ENCODE assay signal across 20 cellular contexts in the genomic region with DNA sequence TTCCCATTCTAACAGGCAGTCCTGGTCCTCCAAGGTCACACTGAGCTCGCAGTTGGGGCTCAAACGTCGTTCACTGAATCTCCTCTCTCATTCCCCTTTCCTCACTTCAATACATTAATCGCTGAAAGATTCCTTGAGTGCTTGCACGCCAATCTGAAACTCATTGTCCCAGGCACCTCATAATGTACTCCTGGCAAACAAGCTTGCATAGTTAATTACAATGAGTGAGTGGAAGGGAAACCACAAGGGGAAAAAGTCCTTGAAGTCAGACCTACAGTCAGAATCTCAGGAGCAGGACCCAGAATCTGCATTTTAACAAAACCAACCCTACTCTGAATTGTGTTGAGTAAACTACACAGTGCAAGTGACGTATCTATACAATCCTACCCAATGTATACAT.
DNase-seq lines count a peak whose midpoint lies in the region; ATAC-seq and TF ChIP-seq lines count a peak whose summit lies in the region.
"Had no signal": no experiment of that assay in that cellular context is flagged by ENCODE, and none has a peak within 500 bp of the region (broad histone marks: within the 10 kb centered on the region; RNA-seq: fewer than 3 reads in every experiment).

No MANE protein-coding gene starts in this region.

- no peaks in the 10 kb centered on the region for H3K27me3 Mint-ChIP-seq in T-helper 17 cell
- H3K27me3 Mint-ChIP-seq: CD4-positive, CD25-positive, alpha-beta regulatory T cell had no signal

- peaks cover 21% of the 10 kb centered on the region for H3K4me1 Mint-ChIP-seq in T-helper 17 cell
- H3K4me1 Mint-ChIP-seq: IgD-negative memory B cell had no signal

- WGBS in esophagus muscularis mucosa = 95% methylated on average over 6 of the region's 6 CpGs

- H3K36me3 ChIP-seq in esophagus muscularis mucosa = peaks cover 0 to 11% (median 5%) of the 10 kb centered on the region in 4 donors
- H3K36me3 ChIP-seq: BE2C had no signal

- no peak overlapping the region for H3K4me3 ChIP-seq in esophagus muscularis mucosa
- H3K4me3 ChIP-seq: GM23338 had no signal

- TF ChIP-seq CTCF in esophagus muscularis mucosa (IDR thresholded peaks at IDR 0.05) = no peak

- TF ChIP-seq EP300 in esophagus muscularis mucosa (IDR thresholded peaks at IDR 0.05) = no peak

- peaks cover 13% of the 10 kb centered on the region for H3K36me3 Mint-ChIP-seq in T-helper 17 cell (ENCODE audit: low read depth)

- H3K9me3 ChIP-seq in T-helper 17 cell (ENCODE audit: control insufficient read depth, low read length, poor library complexity, severe bottlenecking) (no peaks in the 10 kb centered on the region), esophagus muscularis mucosa (no peaks in the 10 kb centered on the region)
- H3K9me3 ChIP-seq: BE2C had no signal

- ATAC-seq in Right ventricle myocardium inferior (peak; percentile 27), left ventricle myocardium superior (no peak), T-helper 17 cell (no peak), HG03432 (IDR thresholded peaks at IDR 0.05; ENCODE audit: unreplicated experiment) (no peak), HG03045 (IDR thresholded peaks at IDR 0.05; ENCODE audit: unreplicated experiment) (no peak), HG02759 (IDR thresholded peaks at IDR 0.05; ENCODE audit: unreplicated experiment) (no peak)
- ATAC-seq: GM23338, HepG2 had no signal

- H3K4me1 ChIP-seq in esophagus muscularis mucosa = peaks cover 0 to 2% (median 0%) of the 10 kb centered on the region in 4 donors
- H3K4me1 ChIP-seq: BE2C had no signal

- H3K27me3 ChIP-seq in esophagus muscularis mucosa = no peaks in the 10 kb centered on the region
- H3K27me3 ChIP-seq: BE2C had no signal

- TF ChIP-seq POLR2A in esophagus muscularis mucosa (IDR thresholded peaks at IDR 0.05; ENCODE audit: low read depth) = no peak

- no peak for DNase-seq in Right ventricle myocardium inferior (ENCODE audit: missing footprints)
- no peak for DNase-seq in left ventricle myocardium superior
- no peak for DNase-seq in T-helper 17 cell
- DNase-seq in esophagus muscularis mucosa (ENCODE audit: extremely low spot score) = peak; percentile 5
- peak; percentile 64 for DNase-seq in renal cortical epithelial cell (ENCODE audit: low read depth)
- DNase-seq: ACHN; BE2C; C1 segment of cervical spinal cord; CD4-positive, CD25-positive, alpha-beta regulatory T cell; CD8-positive, alpha-beta memory T cell; COR-L47; DMS 273 treated with DMSO at 0.1 percent for 48 hours; GF-D8; HCEC 1CT had no signal

- H3K4me3 Mint-ChIP-seq in T-helper 17 cell = no peak overlapping the region
- H3K4me3 Mint-ChIP-seq: CD4-positive, CD25-positive, alpha-beta regulatory T cell; CD8-positive, alpha-beta memory T cell; GM23338; IgD-negative memory B cell had no signal

- peak overlapping the region; percentile 49 for H3K27ac Mint-ChIP-seq in T-helper 17 cell
- H3K27ac Mint-ChIP-seq: GM23338, IgD-negative memory B cell had no signal

- intact Hi-C loops in Right ventricle myocardium inferior (cut with DNase I) (no loop called here), left ventricle myocardium superior (cut with micrococcal nuclease) (no loop called here), esophagus muscularis mucosa (cut with DNase I) (no loop called here)

- H3K27ac ChIP-seq in esophagus muscularis mucosa (replicated peaks in 1 of 4) = no peak overlapping the region

Comparison
In these comparisons a context has a peak if more than half of its experiments do, and no peak if none do; other contexts are left out.
1. DNase-seq: peak in esophagus muscularis mucosa (single experiment) and renal cortical epithelial cell (single experiment); none in Right ventricle myocardium inferior (single experiment), left ventricle myocardium superior (single experiment) and T-helper 17 cell (0 of 3).